ENCODE assay signal across 22 cellular contexts in genomic region chr5:99644822-99645221, GRCh38.
"Had no signal": no experiment of that assay in that cellular context is flagged by ENCODE, and none has a peak within 500 bp of the region (broad histone marks: within the 10 kb centered on the region; RNA-seq: fewer than 3 reads in every experiment).

No MANE protein-coding gene starts in this region.

- DNase-seq: activated CD4-positive, alpha-beta T cell treated with anti-CD3 and anti-CD28 coated beads for 4 hours; activated CD8-positive, alpha-beta memory T cell treated with anti-CD3 and anti-CD28 coated beads, Interleukin-2, amount 50 U/mL, for 4 hours; activated CD8-positive, alpha-beta T cell treated with anti-CD3 and anti-CD28 coated beads for 36 hours; activated gamma-delta T cell treated with Interleukin-2 at 50 U/mL for 16 hours; activated naive CD4-positive, alpha-beta T cell treated with anti-CD3 and anti-CD28 coated beads, Interleukin-2, amount 50 U/mL, for 16 hours; activated naive CD8-positive, alpha-beta T cell treated with anti-CD3 and anti-CD28 coated beads, Interleukin-2, amount 10 ng/mL, durations not matched to agents 7 days and 5 days; activated T-cell treated with anti-CD3 and anti-CD28 coated beads, Interleukin-2, amount 50 U/mL, for 72 hours; adrenal gland; anterior cingulate cortex; cerebellar nuclear complex; colonic mucosa; KG1; MV-4-11; NCI-H1092 treated with DMSO at 0.1 percent for 48 hours; NCI-H1417 treated with DMSO at 0.1 percent for 48 hours; NCI-H1694; NCI-H2029; NCI-H510A treated with DMSO at 0.1 percent for 48 hours; SJCRH30; SK-N-SH; T-helper 1 cell had no signal

- H3K4me3 ChIP-seq: adrenal gland, colonic mucosa, SJCRH30 had no signal

- ATAC-seq: activated CD4-positive, CD25-positive, alpha-beta regulatory T cell treated with anti-CD3 and anti-CD28 coated beads, Interleukin-2, amount 50 U/mL, for 24 hours; activated CD8-positive, alpha-beta T cell treated with anti-CD3 and anti-CD28 coated beads for 36 hours; activated T-cell treated with anti-CD3 and anti-CD28 coated beads, Interleukin-2, amount 50 U/mL, for 72 hours had no signal
